In genomic region chr5:85647349-85648127, GRCh38 we compare ENCODE assay signal across 14 cellular contexts.
"Had no signal": no experiment of that assay in that cellular context is flagged by ENCODE, and none has a peak within 500 bp of the region (broad histone marks: within the 10 kb centered on the region; RNA-seq: fewer than 3 reads in every experiment).

No MANE protein-coding gene starts in this region.

- H3K27ac ChIP-seq: esophagus squamous epithelium, psoas muscle, right lobe of liver, transverse colon had no signal

- H3K36me3 Mint-ChIP-seq: activated naive CD4-positive, alpha-beta T cell treated with anti-CD3 and anti-CD28 coated beads, Interleukin-2, amount 50 U/mL, for 24 hours; naive B cell; stimulated activated effector memory CD8-positive, alpha-beta T cell treated with anti-CD3 and anti-CD28 coated beads, Interleukin-12 subunit alpha, Interleukin-12 subunit beta, amount 100 ng/mL, for 72 hours had no signal

- DNase-seq: activated CD4-positive, alpha-beta T cell treated with anti-CD3 and anti-CD28 coated beads, Interleukin-2, amount 10 ng/mL, durations not matched to agents 24 days and 14 days; activated CD8-positive, alpha-beta memory T cell treated with anti-CD3 and anti-CD28 coated beads for 24 hours; cerebellar nuclear complex; dermis blood vessel endothelial cell; esophagus squamous epithelium; foreskin fibroblast; naive B cell; occipital lobe; right lobe of liver; transverse colon had no signal

- H3K4me3 ChIP-seq: esophagus squamous epithelium, psoas muscle, right lobe of liver, transverse colon had no signal

- H3K4me3 Mint-ChIP-seq: activated CD4-positive, alpha-beta T cell treated with anti-CD3 and anti-CD28 coated beads, Interleukin-2, amount 10 ng/mL, durations not matched to agents 24 days and 14 days; activated naive CD4-positive, alpha-beta T cell treated with anti-CD3 and anti-CD28 coated beads, Interleukin-2, amount 50 U/mL, for 24 hours; naive B cell; stimulated activated effector memory CD8-positive, alpha-beta T cell treated with anti-CD3 and anti-CD28 coated beads, Interleukin-12 subunit alpha, Interleukin-12 subunit beta, amount 100 ng/mL, for 72 hours had no signal

- ATAC-seq: psoas muscle; right lobe of liver; stimulated activated effector memory CD8-positive, alpha-beta T cell treated with anti-CD3 and anti-CD28 coated beads, Interleukin-12 subunit alpha, Interleukin-12 subunit beta, amount 100 ng/mL, for 72 hours had no signal

- H3K27me3 ChIP-seq: esophagus squamous epithelium, right lobe of liver, transverse colon had no signal

- H3K4me1 ChIP-seq: esophagus squamous epithelium, psoas muscle, right lobe of liver, transverse colon had no signal

- H3K9me3 ChIP-seq: esophagus squamous epithelium, psoas muscle, right lobe of liver, transverse colon had no signal

- H3K9me3 Mint-ChIP-seq: activated CD4-positive, alpha-beta T cell treated with anti-CD3 and anti-CD28 coated beads, Interleukin-2, amount 10 ng/mL, durations not matched to agents 24 days and 14 days had no signal

- H3K27ac Mint-ChIP-seq: activated CD4-positive, alpha-beta T cell treated with anti-CD3 and anti-CD28 coated beads, Interleukin-2, amount 10 ng/mL, durations not matched to agents 24 days and 14 days; activated naive CD4-positive, alpha-beta T cell treated with anti-CD3 and anti-CD28 coated beads, Interleukin-2, amount 50 U/mL, for 24 hours; activated T-helper 2 cell treated with anti-CD3 and anti-CD28 coated beads, Interferon-gamma antibody, Interleukin-2, Interleukin-4, amounts not matched to agents 10 μg/mL and 5 μg/mL and 100 μg/mL, durations not matched to agents 14 hours and 24 hours and 36 hours; naive B cell; stimulated activated effector memory CD8-positive, alpha-beta T cell treated with anti-CD3 and anti-CD28 coated beads, Interleukin-12 subunit alpha, Interleukin-12 subunit beta, amount 100 ng/mL, for 72 hours had no signal

- H3K27me3 Mint-ChIP-seq: activated CD4-positive, alpha-beta T cell treated with anti-CD3 and anti-CD28 coated beads, Interleukin-2, amount 10 ng/mL, durations not matched to agents 24 days and 14 days; activated naive CD4-positive, alpha-beta T cell treated with anti-CD3 and anti-CD28 coated beads, Interleukin-2, amount 50 U/mL, for 24 hours; naive B cell had no signal

- H3K36me3 ChIP-seq: esophagus squamous epithelium, right lobe of liver, transverse colon had no signal

- H3K4me1 Mint-ChIP-seq: activated CD4-positive, alpha-beta T cell treated with anti-CD3 and anti-CD28 coated beads, Interleukin-2, amount 10 ng/mL, durations not matched to agents 24 days and 14 days; activated naive CD4-positive, alpha-beta T cell treated with anti-CD3 and anti-CD28 coated beads, Interleukin-2, amount 50 U/mL, for 24 hours; naive B cell; stimulated activated effector memory CD8-positive, alpha-beta T cell treated with anti-CD3 and anti-CD28 coated beads, Interleukin-12 subunit alpha, Interleukin-12 subunit beta, amount 100 ng/mL, for 72 hours had no signal
